Comparison of ENCODE assay signal across 13 cellular contexts in the genomic region with DNA sequence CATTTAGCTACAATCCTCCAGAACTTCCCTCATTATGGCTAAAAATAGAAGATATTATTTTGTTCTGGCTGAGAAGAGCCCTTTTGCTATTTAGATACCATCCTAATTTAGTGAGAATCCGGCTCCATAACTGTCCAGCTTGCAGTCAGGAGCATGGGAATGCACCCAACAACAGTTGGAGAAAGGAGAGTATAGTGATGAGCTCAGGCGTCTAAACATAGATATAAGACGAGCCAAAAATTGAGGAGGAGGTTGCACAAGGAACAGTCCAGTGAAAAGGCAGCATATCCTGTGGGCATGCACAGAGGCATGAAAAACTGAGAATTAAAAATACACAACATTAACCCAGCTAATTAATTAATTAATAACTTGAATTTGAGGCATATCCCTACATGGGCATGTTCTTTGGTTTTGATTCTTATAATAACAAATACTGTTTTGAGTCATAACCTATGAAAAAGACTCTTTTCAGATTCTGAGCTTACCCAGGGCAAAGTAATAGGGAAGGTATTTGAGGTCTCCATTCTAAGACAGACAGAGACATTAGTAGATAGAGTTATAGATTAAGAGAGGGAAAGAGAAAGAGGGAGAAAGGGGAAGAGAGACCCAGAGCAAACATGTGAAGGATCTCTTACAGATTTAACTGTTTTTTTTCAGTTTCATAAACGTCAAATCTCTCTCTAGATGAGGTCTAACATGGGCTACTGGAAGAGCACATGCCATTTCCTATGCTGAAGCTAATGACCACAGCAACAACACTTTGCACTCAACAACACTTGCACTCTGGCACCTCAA.
A peak's percentile ranks its signal among the peaks of the same experiment; 100 is the strongest.
DNase-seq lines count a peak whose midpoint lies in the region; ATAC-seq, FAIRE-seq and TF ChIP-seq lines count a peak whose summit lies in the region.
"Had no signal": no experiment of that assay in that cellular context is flagged by ENCODE, and none has a peak within 500 bp of the region (broad histone marks: within the 10 kb centered on the region; RNA-seq: fewer than 3 reads in every experiment).

No MANE protein-coding gene starts in this region.

- peaks cover 11 to 57% (median 17%) of the 10 kb centered on the region in 6 donors for H3K9me3 Mint-ChIP-seq in immature natural killer cell

- H3K9me3 ChIP-seq in MG63 (no peaks in the 10 kb centered on the region), gastrocnemius medialis (no peaks in the 10 kb centered on the region)

- no peak for TF ChIP-seq CTCF in gastrocnemius medialis (IDR thresholded peaks at IDR 0.05 in 4 of 5, conservative IDR thresholded peaks at IDR 0.05 in 1 of 5)

- peak; percentile 77 for FAIRE-seq in GM19239 (lab: Jason Lieb, UNC)
- FAIRE-seq: G401.6 had no signal

- H3K27me3 ChIP-seq in MG63 = no peaks in the 10 kb centered on the region
- no peaks in the 10 kb centered on the region for H3K27me3 ChIP-seq in gastrocnemius medialis

- peak; percentile 79 for ATAC-seq in HG02759 (IDR thresholded peaks at IDR 0.05; ENCODE audit: unreplicated experiment)
- ATAC-seq in gastrocnemius medialis = peak; percentile 99 to 100
- ATAC-seq: Panc1 had no signal

- H3K27me3 Mint-ChIP-seq in immature natural killer cell (ENCODE audit: low read depth in 3 of 3) = no peaks in the 10 kb centered on the region

- no peaks in the 10 kb centered on the region for H3K36me3 Mint-ChIP-seq in immature natural killer cell
- H3K36me3 Mint-ChIP-seq: IgD-negative memory B cell had no signal

- TF ChIP-seq POLR2A in gastrocnemius medialis (IDR thresholded peaks at IDR 0.05) = no peak

- H3K4me3 ChIP-seq in MG63 = no peak overlapping the region
- no peak overlapping the region for H3K4me3 ChIP-seq in gastrocnemius medialis

- H3K27ac ChIP-seq in gastrocnemius medialis = peak overlapping the region; percentile 71 to 76 (median 72)
- H3K27ac ChIP-seq: parathyroid adenoma had no signal

- H3K4me1 ChIP-seq in gastrocnemius medialis = peaks cover 31 to 35% of the 10 kb centered on the region in 2 donors
- H3K4me1 ChIP-seq: parathyroid adenoma had no signal

- DNase-seq in GM19239 (ENCODE audit: insufficient read length, low spot score) = peak; percentile 14
- DNase-seq in MG63 = peak; percentile 42
- DNase-seq in gastrocnemius medialis = peak; percentile 70 to 72
- DNase-seq in effector CD4-positive, alpha-beta T cell = no peak
- no peak for DNase-seq in NCI-H2196 (lab: John Stamatoyannopoulos, UW; ENCODE audit: unreplicated experiment)
- DNase-seq in immature natural killer cell = no peak
- no peak for DNase-seq in kidney tubule cell (ENCODE audit: low spot score)
- DNase-seq: activated CD4-positive, alpha-beta T cell treated with anti-CD3 and anti-CD28 coated beads, Interleukin-2, amount 50 U/mL, for 48 hours had no signal

- no peak overlapping the region for H3K27ac Mint-ChIP-seq in immature natural killer cell
- H3K27ac Mint-ChIP-seq: IgD-negative memory B cell had no signal

- in situ Hi-C loops in gastrocnemius medialis (cut with MboI; ENCODE audit: low sequenced_read_pairs in 4 of 4) = no loop called here

- no peaks in the 10 kb centered on the region for H3K4me1 Mint-ChIP-seq in immature natural killer cell
- H3K4me1 Mint-ChIP-seq: IgD-negative memory B cell had no signal

- no peak overlapping the region for H3K4me3 Mint-ChIP-seq in immature natural killer cell
- H3K4me3 Mint-ChIP-seq: IgD-negative memory B cell had no signal

- intact Hi-C loops in gastrocnemius medialis (cut with DNase I; ENCODE audit: low total_unique reads) = loop anchor here (2.0 to 5.0 kb wide), 2 partner anchors 26 to 1400 kb away; a partner anchor contains a TSS

- H3K36me3 ChIP-seq in MG63 (no peaks in the 10 kb centered on the region), gastrocnemius medialis (no peaks in the 10 kb centered on the region)

Comparison
In these comparisons a context has a peak if more than half of its experiments do, and no peak if none do; other contexts are left out.
1. DNase-seq: peak in GM19239 (single experiment), MG63 (single experiment) and gastrocnemius medialis (2 of 2); none in effector CD4-positive, alpha-beta T cell (single experiment), NCI-H2196 (single experiment), immature natural killer cell (0 of 3) and kidney tubule cell (single experiment).